Comparison of ENCODE assay signal across 7 cellular contexts in the genomic region with DNA sequence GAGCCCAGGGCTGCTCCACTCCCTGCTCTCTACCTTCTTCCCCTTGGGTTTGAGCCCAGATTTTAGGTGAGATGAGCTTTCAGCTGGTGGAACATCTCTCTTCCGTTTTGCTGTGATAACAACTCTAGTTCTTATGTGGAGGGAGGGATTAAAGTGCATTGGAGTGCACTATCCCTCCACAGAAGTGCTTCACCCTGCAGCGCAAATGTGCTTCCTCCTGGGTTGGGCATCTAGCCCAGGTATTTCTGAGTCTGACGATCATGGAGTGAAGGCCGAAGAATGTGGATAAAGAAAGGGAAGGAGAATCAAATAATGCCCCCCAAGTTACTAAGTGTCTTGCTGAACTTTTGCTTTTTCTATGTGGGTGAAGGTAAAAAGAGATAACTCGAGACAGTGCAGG.
"Had no signal": no experiment of that assay in that cellular context is flagged by ENCODE, and none has a peak within 500 bp of the region (broad histone marks: within the 10 kb centered on the region; RNA-seq: fewer than 3 reads in every experiment).

No MANE protein-coding gene starts in this region.

- H3K27me3 Mint-ChIP-seq: IgD-negative memory B cell had no signal

- H3K27ac ChIP-seq: HL-60, KMS-11 had no signal

- H3K4me2 ChIP-seq: KMS-11 had no signal

- DNase-seq: IMR-90, KG1 had no signal

- H3K9me3 Mint-ChIP-seq: IgD-negative memory B cell had no signal

- ATAC-seq: HepG2, K562 had no signal

- H3K27ac Mint-ChIP-seq: IgD-negative memory B cell had no signal

- H3K4me3 Mint-ChIP-seq: IgD-negative memory B cell had no signal

- H3K36me3 Mint-ChIP-seq: IgD-negative memory B cell had no signal

- H3K4me3 ChIP-seq: K562 had no signal
